In genomic region chr2:3624059-3624794, GRCh38 we compare ENCODE assay signal across 1 cellular context.
TF ChIP-seq lines count a peak whose summit lies in the region.

No MANE protein-coding gene starts in this region.

TF ChIP-seq in IMR-90, 13 proteins besides CTCF, POLR2A, EP300 and RAD21:
- TF ChIP-seq CHD1 (IDR thresholded peaks at IDR 0.05; ENCODE audit: low read depth, low read length) (no peak), NFE2L2 (IDR thresholded peaks at IDR 0.05; ENCODE audit: low read depth, low read length) (no peak), SMC3 (IDR thresholded peaks at IDR 0.05; ENCODE audit: low read depth, low read length) (no peak), ELK1 (IDR thresholded peaks at IDR 0.05; ENCODE audit: borderline replicate concordance, low read depth, low read length) (no peak), RCOR1 (IDR thresholded peaks at IDR 0.05; ENCODE audit: insufficient replicate concordance, low read length) (no peak), MAZ (IDR thresholded peaks at IDR 0.05; ENCODE audit: borderline replicate concordance, low read depth, low read length) (no peak), BHLHE40 (IDR thresholded peaks at IDR 0.05; ENCODE audit: low read depth, low read length) (no peak), RFX5 (IDR thresholded peaks at IDR 0.05; ENCODE audit: low read depth, low read length) (no peak), MAFK (IDR thresholded peaks at IDR 0.05; ENCODE audit: low read depth, low read length) (no peak), MXI1 (IDR thresholded peaks at IDR 0.05; ENCODE audit: borderline replicate concordance, low read depth, low read length) (no peak), FOS (IDR thresholded peaks at IDR 0.05; ENCODE audit: low read depth, low read length) (no peak)
- TF ChIP-seq, protein P1, sequence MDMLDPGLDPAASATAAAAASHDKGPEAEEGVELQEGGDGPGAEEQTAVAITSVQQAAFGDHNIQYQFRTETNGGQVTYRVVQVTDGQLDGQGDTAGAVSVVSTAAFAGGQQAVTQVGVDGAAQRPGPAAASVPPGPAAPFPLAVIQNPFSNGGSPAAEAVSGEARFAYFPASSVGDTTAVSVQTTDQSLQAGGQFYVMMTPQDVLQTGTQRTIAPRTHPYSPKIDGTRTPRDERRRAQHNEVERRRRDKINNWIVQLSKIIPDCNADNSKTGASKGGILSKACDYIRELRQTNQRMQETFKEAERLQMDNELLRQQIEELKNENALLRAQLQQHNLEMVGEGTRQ (IDR thresholded peaks at IDR 0.05; ENCODE audit: low read depth, low read length) = no peak
